ENCODE assay signal across 27 cellular contexts in the genomic region with DNA sequence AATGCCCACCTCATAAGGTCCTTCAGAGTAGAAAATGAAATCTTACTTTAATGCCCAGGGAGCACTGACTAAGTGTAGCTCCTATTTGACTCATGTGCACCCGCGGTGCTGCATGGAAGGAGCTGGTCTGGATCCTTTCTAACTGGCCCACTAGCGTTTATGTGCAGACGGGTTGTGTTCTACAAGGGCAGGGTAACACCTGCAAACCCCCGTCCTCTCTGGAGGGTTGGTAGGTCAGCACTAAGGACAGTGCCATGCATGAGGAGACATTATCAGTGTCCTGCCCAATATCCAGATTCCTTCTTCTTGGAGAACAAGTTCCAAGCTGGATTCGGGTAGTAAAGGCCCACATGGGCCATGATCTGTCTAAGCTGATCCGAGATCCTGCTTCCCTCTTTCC.
"Had no signal": no experiment of that assay in that cellular context is flagged by ENCODE, and none has a peak within 500 bp of the region (broad histone marks: within the 10 kb centered on the region; RNA-seq: fewer than 3 reads in every experiment).

No MANE protein-coding gene starts in this region.

- H3K4me1 ChIP-seq: adrenal gland, colonic mucosa, left lung, lower lobe of right lung, transverse colon had no signal

- H3K36me3 Mint-ChIP-seq: activated naive CD8-positive, alpha-beta T cell treated with anti-CD3 and anti-CD28 coated beads for 36 hours; brain had no signal

- H3K4me3 ChIP-seq: adrenal gland, cardiac muscle cell, colonic mucosa, gastroesophageal sphincter, left lung, lower lobe of right lung, transverse colon had no signal

- H3K27me3 ChIP-seq: adrenal gland, cardiac muscle cell, colonic mucosa, gastroesophageal sphincter, left lung, neutrophil, transverse colon had no signal

- H3K27ac Mint-ChIP-seq: activated naive CD4-positive, alpha-beta T cell treated with anti-CD3 and anti-CD28 coated beads for 36 hours; activated naive CD8-positive, alpha-beta T cell treated with anti-CD3 and anti-CD28 coated beads for 36 hours; effector memory CD8-positive, alpha-beta T cell; progenitor cell of endocrine pancreas; T-helper 2 cell treated with Interferon-gamma antibody and Interleukin-4, amounts not matched to agents 5 μg/mL and 100 μg/mL, for 36 hours had no signal

- H3K36me3 ChIP-seq: adrenal gland, cardiac muscle cell, colonic mucosa, gastroesophageal sphincter, left lung, lower lobe of right lung, neutrophil, transverse colon had no signal

- H3K4me1 Mint-ChIP-seq: activated naive CD8-positive, alpha-beta T cell treated with anti-CD3 and anti-CD28 coated beads for 36 hours; brain had no signal

- H3K9me3 Mint-ChIP-seq: activated naive CD4-positive, alpha-beta T cell treated with anti-CD3 and anti-CD28 coated beads for 36 hours; activated naive CD8-positive, alpha-beta T cell treated with anti-CD3 and anti-CD28 coated beads for 36 hours; effector memory CD8-positive, alpha-beta T cell; T-helper 2 cell treated with Interferon-gamma antibody and Interleukin-4, amounts not matched to agents 5 μg/mL and 100 μg/mL, for 36 hours had no signal

- DNase-seq: activated CD4-positive, alpha-beta T cell treated with anti-CD3 and anti-CD28 coated beads for 4 hours; activated CD4-positive, alpha-beta T cell treated with anti-CD3 and anti-CD28 coated beads, Interleukin-2, amount 50 U/mL, for 4 hours; activated CD4-positive, CD25-positive, alpha-beta regulatory T cell; activated CD8-positive, alpha-beta memory T cell treated with anti-CD3 and anti-CD28 coated beads for 24 hours; activated effector memory CD4-positive, alpha-beta T cell treated with anti-CD3 and anti-CD28 coated beads, Interleukin-2, amount 50 U/mL, for 16 hours; activated naive CD4-positive, alpha-beta T cell treated with anti-CD3 and anti-CD28 coated beads for 36 hours; activated naive CD8-positive, alpha-beta T cell treated with anti-CD3 and anti-CD28 coated beads for 36 hours; adrenal gland; aorta; cerebellar nuclear complex; colonic mucosa; effector memory CD8-positive, alpha-beta T cell; hippocampal formation; left lung; lower lobe of right lung; stimulated activated CD4-positive, alpha-beta T cell treated with anti-CD3 and anti-CD28 coated beads, Interleukin-15, amount 100 ng/mL, for 24 hours; stimulated activated CD4-positive, alpha-beta T cell treated with anti-CD3 and anti-CD28 coated beads, Interleukin-2, amount 100 ng/mL, for 24 hours; stimulated activated naive CD4-positive, alpha-beta T cell treated with Interleukin-2 at 50 U/mL for 16 hours; T-helper 1 cell; transverse colon had no signal

- H3K27ac ChIP-seq: adrenal gland, cardiac muscle cell, colonic mucosa, gastroesophageal sphincter, left lung, lower lobe of right lung, neutrophil, transverse colon had no signal

- H3K4me3 Mint-ChIP-seq: activated naive CD4-positive, alpha-beta T cell treated with anti-CD3 and anti-CD28 coated beads for 36 hours; activated naive CD8-positive, alpha-beta T cell treated with anti-CD3 and anti-CD28 coated beads for 36 hours; brain; effector memory CD8-positive, alpha-beta T cell; nephron; T-helper 2 cell treated with Interferon-gamma antibody and Interleukin-4, amounts not matched to agents 5 μg/mL and 100 μg/mL, for 36 hours had no signal

- ATAC-seq: effector memory CD8-positive, alpha-beta T cell; gastroesophageal sphincter; left lung; lower lobe of right lung had no signal

- H3K9me3 ChIP-seq: adrenal gland, colonic mucosa, gastroesophageal sphincter, left lung, lower lobe of right lung, neutrophil, transverse colon had no signal
